8 cellular contexts compared by ENCODE assay signal in the genomic region with DNA sequence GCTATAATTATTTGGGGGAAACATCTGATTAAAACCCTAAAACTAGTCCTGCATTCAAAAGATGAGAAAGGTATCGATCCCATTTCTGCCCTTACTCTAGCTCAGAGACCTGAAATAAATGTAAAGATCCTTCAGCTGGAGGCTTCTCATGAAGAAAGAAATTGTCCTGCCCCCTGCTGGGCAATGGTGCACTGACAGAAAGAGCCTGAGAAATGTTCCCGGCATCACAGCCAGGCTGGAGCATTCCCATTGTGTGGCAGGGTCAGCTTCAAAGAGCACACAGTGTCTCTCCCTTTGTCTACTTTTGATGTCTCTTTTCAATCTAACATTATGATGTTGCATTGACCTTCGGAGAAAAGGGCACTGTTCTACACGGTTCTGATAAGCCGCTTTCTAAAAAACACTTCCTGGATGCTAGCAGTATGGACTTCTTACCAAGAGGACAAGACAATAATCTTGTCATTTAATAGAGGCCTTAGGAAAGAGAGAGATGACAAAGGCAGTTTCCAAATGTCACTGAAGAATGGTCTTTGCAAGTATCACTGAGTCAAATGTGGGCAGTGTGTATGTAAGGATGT.
DNase-seq lines count a peak whose midpoint lies in the region; ATAC-seq and TF ChIP-seq lines count a peak whose summit lies in the region.

No MANE protein-coding gene starts in this region.

- TF ChIP-seq CTCF in GM10266 (IDR thresholded peaks at IDR 0.05; ENCODE audit: control insufficient read depth, insufficient read depth, low read depth, missing control alignments) (peak; percentile 56), choroid plexus epithelial cell (conservative IDR thresholded peaks at IDR 0.05; ENCODE audit: low read depth, low read length) (peak; percentile 84), left lung (IDR thresholded peaks at IDR 0.05) (peak; percentile 43 to 56)

- ATAC-seq in left lung = peak; percentile 77
- ATAC-seq in GM21390 (IDR thresholded peaks at IDR 0.05; ENCODE audit: unreplicated experiment) = no peak

- H3K9me3 ChIP-seq in MG63 = no peaks in the 10 kb centered on the region
- H3K9me3 ChIP-seq in left lung = no peaks in the 10 kb centered on the region
- no peaks in the 10 kb centered on the region for H3K9me3 ChIP-seq in effector memory CD4-positive, alpha-beta T cell (ENCODE audit: control insufficient read depth, low read length)

- H3K4me3 ChIP-seq in MG63 (no peak overlapping the region), choroid plexus epithelial cell (ENCODE audit: low read depth, low read length) (no peak overlapping the region), left lung (no peak overlapping the region)
- no peak overlapping the region for H3K4me3 ChIP-seq in effector memory CD4-positive, alpha-beta T cell (ENCODE audit: insufficient read depth, low read depth, low read length, poor library complexity, severe bottlenecking)

- H3K27me3 ChIP-seq in MG63 (no peaks in the 10 kb centered on the region), left lung (no peaks in the 10 kb centered on the region)
- H3K27me3 ChIP-seq in effector memory CD4-positive, alpha-beta T cell (replicated peaks; ENCODE audit: control insufficient read depth, insufficient read depth, low read length, poor library complexity, severe bottlenecking) = no peaks in the 10 kb centered on the region

- no peaks in the 10 kb centered on the region for H3K4me1 ChIP-seq in left lung
- H3K4me1 ChIP-seq in effector memory CD4-positive, alpha-beta T cell (ENCODE audit: control insufficient read depth, insufficient read depth, low read length, poor library complexity, severe bottlenecking) = no peaks in the 10 kb centered on the region

- no peak overlapping the region for H3K27ac ChIP-seq in left lung
- no peak overlapping the region for H3K27ac ChIP-seq in effector memory CD4-positive, alpha-beta T cell (ENCODE audit: insufficient read depth, low read length, poor library complexity, severe bottlenecking)

- DNase-seq in A172 (ENCODE audit: low spot score) (peak; percentile 15), GM10266 (ENCODE audit: extremely low spot score) (no peak), MG63 (peak; percentile 10), choroid plexus epithelial cell (ENCODE audit: low read depth) (peak; percentile 64), left lung (no peak)
- no peak for DNase-seq in effector memory CD4-positive, alpha-beta T cell
- DNase-seq in stimulated activated CD4-positive, alpha-beta T cell treated with anti-CD3 and anti-CD28 coated beads, Interleukin-12 subunit alpha, Interleukin-12 subunit beta, amount 100 ng/mL, for 4 hours = no peak

- intact Hi-C loops in left lung (cut with DNase I) = no loop called here

- H3K36me3 ChIP-seq in MG63 = no peaks in the 10 kb centered on the region
- no peaks in the 10 kb centered on the region for H3K36me3 ChIP-seq in left lung
- H3K36me3 ChIP-seq in effector memory CD4-positive, alpha-beta T cell (ENCODE audit: control insufficient read depth, insufficient read depth, low read length) = no peaks in the 10 kb centered on the region

Comparison
In these comparisons a context has a peak if more than half of its experiments do, and no peak if none do; other contexts are left out.
1. DNase-seq: peak in A172 (single experiment), MG63 (single experiment) and choroid plexus epithelial cell (single experiment); none in GM10266 (single experiment), left lung (0 of 2), effector memory CD4-positive, alpha-beta T cell (0 of 3) and stimulated activated CD4-positive, alpha-beta T cell treated with anti-CD3 and anti-CD28 coated beads, Interleukin-12 subunit alpha, Interleukin-12 subunit beta, amount 100 ng/mL, for 4 hours (single experiment).
2. Peak in every context shown above with its lines, with median percentiles within 50 percentile points of each other: CTCF ChIP-seq.